In the genomic region with DNA sequence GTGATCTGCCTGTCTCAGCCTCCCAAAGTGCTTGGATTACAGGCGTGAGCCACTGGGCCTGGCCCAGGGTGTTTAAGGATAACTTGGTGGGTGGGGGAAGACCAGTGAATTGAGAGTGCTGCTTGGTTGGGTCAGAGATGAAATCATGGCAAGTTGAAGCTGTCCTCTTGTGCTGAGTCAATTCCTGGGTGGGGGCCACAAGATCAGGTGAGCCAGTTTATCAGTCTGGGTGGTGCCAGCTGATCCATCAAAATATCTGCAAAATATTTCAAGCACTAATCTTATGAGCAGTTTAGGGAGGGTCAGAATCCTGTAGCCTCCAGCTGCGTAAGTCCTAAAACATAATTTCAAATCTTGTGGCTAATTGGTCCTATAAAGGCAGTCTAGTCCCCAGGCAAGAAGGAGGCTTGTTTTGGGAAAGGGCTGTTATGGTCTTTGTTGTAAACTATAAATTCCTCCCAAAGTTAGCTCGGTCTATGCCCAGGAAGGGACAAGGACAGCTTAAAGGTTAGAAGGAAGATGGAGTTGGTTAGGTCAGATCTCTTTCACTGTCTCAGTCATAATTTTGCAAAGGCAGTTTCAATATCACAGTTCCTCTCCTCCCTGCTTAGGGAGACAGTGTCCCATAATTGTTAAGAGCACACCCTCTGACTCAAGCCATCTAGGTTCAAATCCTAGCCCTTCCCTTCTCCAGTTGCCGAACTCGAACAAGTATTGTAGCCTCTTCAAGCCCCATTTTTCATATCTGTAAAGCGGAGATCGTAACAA, we compare ENCODE assay signal across 1 cellular context.
TF ChIP-seq lines count a peak whose summit lies in the region.

No MANE protein-coding gene starts in this region.

TF ChIP-seq in GM12878, 131 proteins besides CTCF, POLR2A, EP300 and RAD21:
- TF ChIP-seq SMAD1 (IDR thresholded peaks at IDR 0.05; ENCODE audit: low read depth, partially characterized antibody) (no peak), NFIC (IDR thresholded peaks at IDR 0.05; ENCODE audit: low read depth, low read length) (peak; percentile 37; the same call in 1 of the 2 replicates), BCL11A (IDR thresholded peaks at IDR 0.05; ENCODE audit: low read depth, low read length) (0 out of 2 replicates have a peak, but pooled peaks have one; percentile 16), ETV6 (conservative IDR thresholded peaks at IDR 0.05 in 1 of 2, IDR thresholded peaks at IDR 0.05 in 1 of 2; ENCODE audit: borderline replicate concordance in 1 of 2, low read depth in 1 of 2) (peak in 1 of 2 experiments; percentile 10; a peak in 1 of 4 replicates), JUND (IDR thresholded peaks at IDR 0.05; ENCODE audit: low read depth, low read length) (no peak), LARP7 (IDR thresholded peaks at IDR 0.05) (no peak), EED (IDR thresholded peaks at IDR 0.05; ENCODE audit: low read depth) (peak; percentile 27; the same call in 1 of the 2 replicates), MEF2B (IDR thresholded peaks at IDR 0.05; ENCODE audit: partially characterized antibody, poor library complexity, severe bottlenecking) (no peak), DPF2 (IDR thresholded peaks at IDR 0.05) (no peak), POU2F2 (IDR thresholded peaks at IDR 0.05; ENCODE audit: borderline replicate concordance, low read depth, low read length) (no peak)
- TF ChIP-seq, protein P1, sequence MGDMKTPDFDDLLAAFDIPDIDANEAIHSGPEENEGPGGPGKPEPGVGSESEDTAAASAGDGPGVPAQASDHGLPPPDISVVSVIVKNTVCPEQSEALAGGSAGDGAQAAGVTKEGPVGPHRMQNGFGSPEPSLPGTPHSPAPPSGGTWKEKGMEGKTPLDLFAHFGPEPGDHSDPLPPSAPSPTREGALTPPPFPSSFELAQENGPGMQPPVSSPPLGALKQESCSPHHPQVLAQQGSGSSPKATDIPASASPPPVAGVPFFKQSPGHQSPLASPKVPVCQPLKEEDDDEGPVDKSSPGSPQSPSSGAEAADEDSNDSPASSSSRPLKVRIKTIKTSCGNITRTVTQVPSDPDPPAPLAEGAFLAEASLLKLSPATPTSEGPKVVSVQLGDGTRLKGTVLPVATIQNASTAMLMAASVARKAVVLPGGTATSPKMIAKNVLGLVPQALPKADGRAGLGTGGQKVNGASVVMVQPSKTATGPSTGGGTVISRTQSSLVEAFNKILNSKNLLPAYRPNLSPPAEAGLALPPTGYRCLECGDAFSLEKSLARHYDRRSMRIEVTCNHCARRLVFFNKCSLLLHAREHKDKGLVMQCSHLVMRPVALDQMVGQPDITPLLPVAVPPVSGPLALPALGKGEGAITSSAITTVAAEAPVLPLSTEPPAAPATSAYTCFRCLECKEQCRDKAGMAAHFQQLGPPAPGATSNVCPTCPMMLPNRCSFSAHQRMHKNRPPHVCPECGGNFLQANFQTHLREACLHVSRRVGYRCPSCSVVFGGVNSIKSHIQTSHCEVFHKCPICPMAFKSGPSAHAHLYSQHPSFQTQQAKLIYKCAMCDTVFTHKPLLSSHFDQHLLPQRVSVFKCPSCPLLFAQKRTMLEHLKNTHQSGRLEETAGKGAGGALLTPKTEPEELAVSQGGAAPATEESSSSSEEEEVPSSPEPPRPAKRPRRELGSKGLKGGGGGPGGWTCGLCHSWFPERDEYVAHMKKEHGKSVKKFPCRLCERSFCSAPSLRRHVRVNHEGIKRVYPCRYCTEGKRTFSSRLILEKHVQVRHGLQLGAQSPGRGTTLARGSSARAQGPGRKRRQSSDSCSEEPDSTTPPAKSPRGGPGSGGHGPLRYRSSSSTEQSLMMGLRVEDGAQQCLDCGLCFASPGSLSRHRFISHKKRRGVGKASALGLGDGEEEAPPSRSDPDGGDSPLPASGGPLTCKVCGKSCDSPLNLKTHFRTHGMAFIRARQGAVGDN (IDR thresholded peaks at IDR 0.05), result peak; percentile 96
- TF ChIP-seq, protein P2, sequence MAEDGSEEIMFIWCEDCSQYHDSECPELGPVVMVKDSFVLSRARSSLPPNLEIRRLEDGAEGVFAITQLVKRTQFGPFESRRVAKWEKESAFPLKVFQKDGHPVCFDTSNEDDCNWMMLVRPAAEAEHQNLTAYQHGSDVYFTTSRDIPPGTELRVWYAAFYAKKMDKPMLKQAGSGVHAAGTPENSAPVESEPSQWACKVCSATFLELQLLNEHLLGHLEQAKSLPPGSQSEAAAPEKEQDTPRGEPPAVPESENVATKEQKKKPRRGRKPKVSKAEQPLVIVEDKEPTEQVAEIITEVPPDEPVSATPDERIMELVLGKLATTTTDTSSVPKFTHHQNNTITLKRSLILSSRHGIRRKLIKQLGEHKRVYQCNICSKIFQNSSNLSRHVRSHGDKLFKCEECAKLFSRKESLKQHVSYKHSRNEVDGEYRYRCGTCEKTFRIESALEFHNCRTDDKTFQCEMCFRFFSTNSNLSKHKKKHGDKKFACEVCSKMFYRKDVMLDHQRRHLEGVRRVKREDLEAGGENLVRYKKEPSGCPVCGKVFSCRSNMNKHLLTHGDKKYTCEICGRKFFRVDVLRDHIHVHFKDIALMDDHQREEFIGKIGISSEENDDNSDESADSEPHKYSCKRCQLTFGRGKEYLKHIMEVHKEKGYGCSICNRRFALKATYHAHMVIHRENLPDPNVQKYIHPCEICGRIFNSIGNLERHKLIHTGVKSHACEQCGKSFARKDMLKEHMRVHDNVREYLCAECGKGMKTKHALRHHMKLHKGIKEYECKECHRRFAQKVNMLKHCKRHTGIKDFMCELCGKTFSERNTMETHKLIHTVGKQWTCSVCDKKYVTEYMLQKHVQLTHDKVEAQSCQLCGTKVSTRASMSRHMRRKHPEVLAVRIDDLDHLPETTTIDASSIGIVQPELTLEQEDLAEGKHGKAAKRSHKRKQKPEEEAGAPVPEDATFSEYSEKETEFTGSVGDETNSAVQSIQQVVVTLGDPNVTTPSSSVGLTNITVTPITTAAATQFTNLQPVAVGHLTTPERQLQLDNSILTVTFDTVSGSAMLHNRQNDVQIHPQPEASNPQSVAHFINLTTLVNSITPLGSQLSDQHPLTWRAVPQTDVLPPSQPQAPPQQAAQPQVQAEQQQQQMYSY (CRISPR knock-in tag; IDR thresholded peaks at IDR 0.05), result peak; percentile 87
- TF ChIP-seq, protein P3, sequence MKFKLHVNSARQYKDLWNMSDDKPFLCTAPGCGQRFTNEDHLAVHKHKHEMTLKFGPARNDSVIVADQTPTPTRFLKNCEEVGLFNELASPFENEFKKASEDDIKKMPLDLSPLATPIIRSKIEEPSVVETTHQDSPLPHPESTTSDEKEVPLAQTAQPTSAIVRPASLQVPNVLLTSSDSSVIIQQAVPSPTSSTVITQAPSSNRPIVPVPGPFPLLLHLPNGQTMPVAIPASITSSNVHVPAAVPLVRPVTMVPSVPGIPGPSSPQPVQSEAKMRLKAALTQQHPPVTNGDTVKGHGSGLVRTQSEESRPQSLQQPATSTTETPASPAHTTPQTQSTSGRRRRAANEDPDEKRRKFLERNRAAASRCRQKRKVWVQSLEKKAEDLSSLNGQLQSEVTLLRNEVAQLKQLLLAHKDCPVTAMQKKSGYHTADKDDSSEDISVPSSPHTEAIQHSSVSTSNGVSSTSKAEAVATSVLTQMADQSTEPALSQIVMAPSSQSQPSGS (IDR thresholded peaks at IDR 0.05; ENCODE audit: low read length), result 0 out of 2 replicates have a peak, but pooled peaks have one; percentile 1
- TF ChIP-seq, protein P4, sequence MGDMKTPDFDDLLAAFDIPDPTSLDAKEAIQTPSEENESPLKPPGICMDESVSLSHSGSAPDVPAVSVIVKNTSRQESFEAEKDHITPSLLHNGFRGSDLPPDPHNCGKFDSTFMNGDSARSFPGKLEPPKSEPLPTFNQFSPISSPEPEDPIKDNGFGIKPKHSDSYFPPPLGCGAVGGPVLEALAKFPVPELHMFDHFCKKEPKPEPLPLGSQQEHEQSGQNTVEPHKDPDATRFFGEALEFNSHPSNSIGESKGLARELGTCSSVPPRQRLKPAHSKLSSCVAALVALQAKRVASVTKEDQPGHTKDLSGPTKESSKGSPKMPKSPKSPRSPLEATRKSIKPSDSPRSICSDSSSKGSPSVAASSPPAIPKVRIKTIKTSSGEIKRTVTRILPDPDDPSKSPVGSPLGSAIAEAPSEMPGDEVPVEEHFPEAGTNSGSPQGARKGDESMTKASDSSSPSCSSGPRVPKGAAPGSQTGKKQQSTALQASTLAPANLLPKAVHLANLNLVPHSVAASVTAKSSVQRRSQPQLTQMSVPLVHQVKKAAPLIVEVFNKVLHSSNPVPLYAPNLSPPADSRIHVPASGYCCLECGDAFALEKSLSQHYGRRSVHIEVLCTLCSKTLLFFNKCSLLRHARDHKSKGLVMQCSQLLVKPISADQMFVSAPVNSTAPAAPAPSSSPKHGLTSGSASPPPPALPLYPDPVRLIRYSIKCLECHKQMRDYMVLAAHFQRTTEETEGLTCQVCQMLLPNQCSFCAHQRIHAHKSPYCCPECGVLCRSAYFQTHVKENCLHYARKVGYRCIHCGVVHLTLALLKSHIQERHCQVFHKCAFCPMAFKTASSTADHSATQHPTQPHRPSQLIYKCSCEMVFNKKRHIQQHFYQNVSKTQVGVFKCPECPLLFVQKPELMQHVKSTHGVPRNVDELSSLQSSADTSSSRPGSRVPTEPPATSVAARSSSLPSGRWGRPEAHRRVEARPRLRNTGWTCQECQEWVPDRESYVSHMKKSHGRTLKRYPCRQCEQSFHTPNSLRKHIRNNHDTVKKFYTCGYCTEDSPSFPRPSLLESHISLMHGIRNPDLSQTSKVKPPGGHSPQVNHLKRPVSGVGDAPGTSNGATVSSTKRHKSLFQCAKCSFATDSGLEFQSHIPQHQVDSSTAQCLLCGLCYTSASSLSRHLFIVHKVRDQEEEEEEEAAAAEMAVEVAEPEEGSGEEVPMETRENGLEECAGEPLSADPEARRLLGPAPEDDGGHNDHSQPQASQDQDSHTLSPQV (IDR thresholded peaks at IDR 0.05), result peak; percentile 98
- TF ChIP-seq, protein P5, sequence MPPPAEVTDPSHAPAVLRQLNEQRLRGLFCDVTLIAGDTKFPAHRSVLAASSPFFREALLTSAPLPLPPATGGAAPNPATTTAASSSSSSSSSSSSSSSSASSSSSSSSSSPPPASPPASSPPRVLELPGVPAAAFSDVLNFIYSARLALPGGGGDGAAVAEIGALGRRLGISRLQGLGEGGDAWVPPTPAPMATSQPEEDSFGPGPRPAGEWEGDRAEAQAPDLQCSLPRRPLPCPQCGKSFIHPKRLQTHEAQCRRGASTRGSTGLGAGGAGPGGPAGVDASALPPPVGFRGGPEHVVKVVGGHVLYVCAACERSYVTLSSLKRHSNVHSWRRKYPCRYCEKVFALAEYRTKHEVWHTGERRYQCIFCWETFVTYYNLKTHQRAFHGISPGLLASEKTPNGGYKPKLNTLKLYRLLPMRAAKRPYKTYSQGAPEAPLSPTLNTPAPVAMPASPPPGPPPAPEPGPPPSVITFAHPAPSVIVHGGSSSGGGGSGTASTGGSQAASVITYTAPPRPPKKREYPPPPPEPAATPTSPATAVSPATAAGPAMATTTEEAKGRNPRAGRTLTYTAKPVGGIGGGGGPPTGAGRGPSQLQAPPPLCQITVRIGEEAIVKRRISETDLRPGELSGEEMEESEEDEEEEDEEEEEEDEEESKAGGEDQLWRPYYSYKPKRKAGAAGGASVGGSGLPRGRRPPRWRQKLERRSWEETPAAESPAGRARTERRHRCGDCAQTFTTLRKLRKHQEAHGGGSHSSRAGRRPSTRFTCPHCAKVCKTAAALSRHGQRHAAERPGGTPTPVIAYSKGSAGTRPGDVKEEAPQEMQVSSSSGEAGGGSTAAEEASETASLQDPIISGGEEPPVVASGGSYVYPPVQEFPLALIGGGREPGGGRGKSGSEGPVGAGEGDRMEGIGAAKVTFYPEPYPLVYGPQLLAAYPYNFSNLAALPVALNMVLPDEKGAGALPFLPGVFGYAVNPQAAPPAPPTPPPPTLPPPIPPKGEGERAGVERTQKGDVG (CRISPR knock-in tag; IDR thresholded peaks at IDR 0.05), result peak; percentile 94
- TF ChIP-seq, protein P6, sequence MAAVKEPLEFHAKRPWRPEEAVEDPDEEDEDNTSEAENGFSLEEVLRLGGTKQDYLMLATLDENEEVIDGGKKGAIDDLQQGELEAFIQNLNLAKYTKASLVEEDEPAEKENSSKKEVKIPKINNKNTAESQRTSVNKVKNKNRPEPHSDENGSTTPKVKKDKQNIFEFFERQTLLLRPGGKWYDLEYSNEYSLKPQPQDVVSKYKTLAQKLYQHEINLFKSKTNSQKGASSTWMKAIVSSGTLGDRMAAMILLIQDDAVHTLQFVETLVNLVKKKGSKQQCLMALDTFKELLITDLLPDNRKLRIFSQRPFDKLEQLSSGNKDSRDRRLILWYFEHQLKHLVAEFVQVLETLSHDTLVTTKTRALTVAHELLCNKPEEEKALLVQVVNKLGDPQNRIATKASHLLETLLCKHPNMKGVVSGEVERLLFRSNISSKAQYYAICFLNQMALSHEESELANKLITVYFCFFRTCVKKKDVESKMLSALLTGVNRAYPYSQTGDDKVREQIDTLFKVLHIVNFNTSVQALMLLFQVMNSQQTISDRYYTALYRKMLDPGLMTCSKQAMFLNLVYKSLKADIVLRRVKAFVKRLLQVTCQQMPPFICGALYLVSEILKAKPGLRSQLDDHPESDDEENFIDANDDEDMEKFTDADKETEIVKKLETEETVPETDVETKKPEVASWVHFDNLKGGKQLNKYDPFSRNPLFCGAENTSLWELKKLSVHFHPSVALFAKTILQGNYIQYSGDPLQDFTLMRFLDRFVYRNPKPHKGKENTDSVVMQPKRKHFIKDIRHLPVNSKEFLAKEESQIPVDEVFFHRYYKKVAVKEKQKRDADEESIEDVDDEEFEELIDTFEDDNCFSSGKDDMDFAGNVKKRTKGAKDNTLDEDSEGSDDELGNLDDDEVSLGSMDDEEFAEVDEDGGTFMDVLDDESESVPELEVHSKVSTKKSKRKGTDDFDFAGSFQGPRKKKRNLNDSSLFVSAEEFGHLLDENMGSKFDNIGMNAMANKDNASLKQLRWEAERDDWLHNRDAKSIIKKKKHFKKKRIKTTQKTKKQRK (IDR thresholded peaks at IDR 0.05; ENCODE audit: low read depth, low read length), result no peak
